Comparison of ENCODE assay signal across 22 cellular contexts in genomic region chr15:83905874-83906273, GRCh38.
DNase-seq lines count a peak whose midpoint lies in the region; ATAC-seq, FAIRE-seq and TF ChIP-seq lines count a peak whose summit lies in the region.
"Had no signal": no experiment of that assay in that cellular context is flagged by ENCODE, and none has a peak within 500 bp of the region (broad histone marks: within the 10 kb centered on the region; RNA-seq: fewer than 3 reads in every experiment).

No MANE protein-coding gene starts in this region.

- no peak overlapping the region for H3K4me3 ChIP-seq in A549
- no peak overlapping the region for H3K4me3 ChIP-seq in HEK293 (ENCODE audit: low read depth, low read length)
- no peak overlapping the region for H3K4me3 ChIP-seq in K562
- H3K4me3 ChIP-seq: BLaER1 had no signal

- no peaks in the 10 kb centered on the region for H3K79me2 ChIP-seq in K562 (ENCODE audit: control insufficient read depth, insufficient read depth, low read length)

- H3K9ac ChIP-seq in K562 (ENCODE audit: insufficient read depth in 1 of 2, low read depth in 2 of 2, low read length in 2 of 2), result no peak overlapping the region
- H3K9ac ChIP-seq: BLaER1 had no signal

- TF ChIP-seq CTCF in A549 (IDR thresholded peaks at IDR 0.05) (no peak), HEK293 (tag by site-specific recombination; IDR thresholded peaks at IDR 0.05) (no peak), K562 (IDR thresholded peaks at IDR 0.05 in 2 of 3, conservative IDR thresholded peaks at IDR 0.05 in 1 of 3; ENCODE audit: insufficient read depth in 2 of 3, low read depth in 1 of 3, low read length in 3 of 3) (no peak)

- no peaks in the 10 kb centered on the region for H4K20me1 ChIP-seq in K562 (replicated peaks; ENCODE audit: control insufficient read depth, insufficient read depth, low read length)
- H4K20me1 ChIP-seq: BLaER1 had no signal

- no peaks in the 10 kb centered on the region for H3K36me3 ChIP-seq in HEK293 (ENCODE audit: control insufficient read depth in 2 of 2, insufficient read depth in 1 of 2, low read length in 2 of 2)
- no peaks in the 10 kb centered on the region for H3K36me3 ChIP-seq in K562 (ENCODE audit: control insufficient read depth, insufficient read depth, low read length)
- H3K36me3 ChIP-seq: BE2C, BLaER1 had no signal

- no peak overlapping the region for H3K4me2 ChIP-seq in A549
- H3K4me2 ChIP-seq in K562 (ENCODE audit: insufficient read depth, low read length), result no peak overlapping the region
- H3K4me2 ChIP-seq: BLaER1 had no signal

- H3K27ac ChIP-seq in A549 (no peak overlapping the region), HEK293 (ENCODE audit: extremely low read depth, low read depth, low read length) (no peak overlapping the region), K562 (ENCODE audit: extremely low read depth, low read depth, low read length) (no peak overlapping the region)
- H3K27ac ChIP-seq: BLaER1 had no signal

- 3% methylated on average over 1 of the region's 1 CpG for WGBS in A549 (ENCODE audit: missing lambda C conversion rate)
- 0% methylated on average over 1 of the region's 1 CpG for WGBS in K562 (ENCODE audit: insufficient coverage, low coverage, missing lambda C conversion rate)

- H2AFZ ChIP-seq in K562 (ENCODE audit: low read depth, low read length), result no peak overlapping the region

- POLR2A ChIA-PET in A549 (lab: Yijun Ruan, JAX) (no interaction called here), HEK293 (lab: Yijun Ruan, JAX) (no interaction called here), K562 (lab: Yijun Ruan, JAX) (interaction anchor here (0.6 to 1.2 kb wide), 2 partner anchors 10 to 663 kb away, joined by 3 to 4 read pairs; no protein-coding TSS in a partner anchor)

- no peak for DNase-seq in A549 (ENCODE audit: low read depth in 1 of 2, low spot score in 1 of 2)
- no peak for DNase-seq in K562 (ENCODE audit: extremely low read depth in 1 of 4, low spot score in 3 of 4)
- DNase-seq in DMS53 (lab: John Stamatoyannopoulos, UW), result no peak
- DNase-seq: 8988T; BE2C; C1 segment of cervical spinal cord; CD4-positive, alpha-beta memory T cell; CD4-positive, CD25-positive, alpha-beta regulatory T cell; CD8-positive, alpha-beta memory T cell; COR-L47; DMS 273 treated with DMSO at 0.1 percent for 48 hours; DMS153; DMS79 treated with DMSO at 0.1 percent for 48 hours; GF-D8 had no signal

- intact Hi-C loops in K562 (cut with micrococcal nuclease), result no loop called here

- H3K9me1 ChIP-seq in K562 (ENCODE audit: control insufficient read depth, insufficient read depth, low read length), result no peaks in the 10 kb centered on the region

- H3K9me3 ChIP-seq in A549 (no peaks in the 10 kb centered on the region; the same call in 2 of the 3 replicates), HEK293 (ENCODE audit: control insufficient read depth, insufficient read depth, low read depth, low read length) (no peaks in the 10 kb centered on the region), K562 (replicated peaks; ENCODE audit: control insufficient read depth, insufficient read depth, low read depth, low read length) (no peaks in the 10 kb centered on the region; the same call in 1 of the 2 replicates)
- H3K9me3 ChIP-seq: BE2C, BLaER1 had no signal

- TF ChIP-seq POLR2A in A549 (IDR thresholded peaks at IDR 0.05; ENCODE audit: low read length), result no peak
- TF ChIP-seq POLR2A in K562 (conservative IDR thresholded peaks at IDR 0.05), result no peak

- CTCF ChIA-PET in A549 (lab: Yijun Ruan, JAX) (interaction anchor here (1.2 kb wide), 1 partner anchor 9 kb away, joined by 3 read pairs; no protein-coding TSS in a partner anchor), HEK293 (lab: Yijun Ruan, JAX) (no interaction called here), K562 (lab: Yijun Ruan, JAX; ENCODE audit: low intra/inter-chr PET ratio) (no interaction called here)

- BruUV-seq in K562 (replicated peaks; lab: Mats Ljungman, UMichigan), result no TSS peak

- ATAC-seq in A549, result no peak
- no peak for ATAC-seq in K562
- ATAC-seq in GM19351 (IDR thresholded peaks at IDR 0.05; ENCODE audit: unreplicated experiment), result no peak
- no peak for ATAC-seq in HG03457 (IDR thresholded peaks at IDR 0.05; ENCODE audit: unreplicated experiment)

- no peaks in the 10 kb centered on the region for H3K4me1 ChIP-seq in A549
- no peaks in the 10 kb centered on the region for H3K4me1 ChIP-seq in HEK293 (ENCODE audit: control insufficient read depth, insufficient read depth, low read length)
- no peaks in the 10 kb centered on the region for H3K4me1 ChIP-seq in K562 (replicated peaks in 1 of 2; ENCODE audit: control insufficient read depth in 2 of 2, insufficient read depth in 2 of 2, low read length in 2 of 2)
- H3K4me1 ChIP-seq: BE2C, BLaER1 had no signal

- no peak for TF ChIP-seq EP300 in A549 (IDR thresholded peaks at IDR 0.05)
- no peak for TF ChIP-seq EP300 in K562 (IDR thresholded peaks at IDR 0.05; ENCODE audit: low read length)

- H3K27me3 ChIP-seq in K562 (ENCODE audit: control insufficient read depth in 2 of 2, insufficient read depth in 2 of 2, low read length in 2 of 2), result no peaks in the 10 kb centered on the region; a peak in 1 of 5 replicates
- H3K27me3 ChIP-seq: BE2C, BLaER1 had no signal

- FAIRE-seq in A549 (lab: Jason Lieb, UNC), result no peak
- FAIRE-seq in K562 (lab: Jason Lieb, UNC), result no peak
- FAIRE-seq: A204.1, G401.6, GM12891, GM19239 had no signal

- TF ChIP-seq RAD21 in A549 (conservative IDR thresholded peaks at IDR 0.05 in 1 of 2, IDR thresholded peaks at IDR 0.05 in 1 of 2), result no peak
- no peak for TF ChIP-seq RAD21 in K562 (CRISPR knock-in tag; conservative IDR thresholded peaks at IDR 0.05 in 1 of 2, IDR thresholded peaks at IDR 0.05 in 1 of 2)

- in situ Hi-C loops in K562 (cut with MboI), result no loop called here

TF ChIP-seq in A549, 52 proteins besides CTCF, POLR2A, EP300 and RAD21:
- TF ChIP-seq EHF (CRISPR knock-in tag; IDR thresholded peaks at IDR 0.05) (no peak), FOSL2 (IDR thresholded peaks at IDR 0.05) (no peak), FOSL2 (CRISPR knock-in tag; IDR thresholded peaks at IDR 0.05) (peak; percentile 47)

TF ChIP-seq in HEK293, 187 proteins besides CTCF, POLR2A, EP300 and RAD21 (continues in another document):
- TF ChIP-seq ZNF433 (tag by site-specific recombination; IDR thresholded peaks at IDR 0.05; ENCODE audit: low read depth), result no peak
- TF ChIP-seq ZNF670 (tag by site-specific recombination; IDR thresholded peaks at IDR 0.05; ENCODE audit: low read depth), result no peak
- TF ChIP-seq, protein P1, sequence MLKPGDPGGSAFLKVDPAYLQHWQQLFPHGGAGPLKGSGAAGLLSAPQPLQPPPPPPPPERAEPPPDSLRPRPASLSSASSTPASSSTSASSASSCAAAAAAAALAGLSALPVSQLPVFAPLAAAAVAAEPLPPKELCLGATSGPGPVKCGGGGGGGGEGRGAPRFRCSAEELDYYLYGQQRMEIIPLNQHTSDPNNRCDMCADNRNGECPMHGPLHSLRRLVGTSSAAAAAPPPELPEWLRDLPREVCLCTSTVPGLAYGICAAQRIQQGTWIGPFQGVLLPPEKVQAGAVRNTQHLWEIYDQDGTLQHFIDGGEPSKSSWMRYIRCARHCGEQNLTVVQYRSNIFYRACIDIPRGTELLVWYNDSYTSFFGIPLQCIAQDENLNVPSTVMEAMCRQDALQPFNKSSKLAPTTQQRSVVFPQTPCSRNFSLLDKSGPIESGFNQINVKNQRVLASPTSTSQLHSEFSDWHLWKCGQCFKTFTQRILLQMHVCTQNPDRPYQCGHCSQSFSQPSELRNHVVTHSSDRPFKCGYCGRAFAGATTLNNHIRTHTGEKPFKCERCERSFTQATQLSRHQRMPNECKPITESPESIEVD (tag by site-specific recombination; IDR thresholded peaks at IDR 0.05), result peak; percentile 71
- peak; percentile 92 for TF ChIP-seq ATF2 (tag by site-specific recombination; IDR thresholded peaks at IDR 0.05; ENCODE audit: low read depth)

TF ChIP-seq in K562, 482 proteins besides CTCF, POLR2A, EP300 and RAD21:
- TF ChIP-seq PHB (CRISPR knock-in tag; IDR thresholded peaks at IDR 0.05), result no peak
- TF ChIP-seq, protein P2, sequence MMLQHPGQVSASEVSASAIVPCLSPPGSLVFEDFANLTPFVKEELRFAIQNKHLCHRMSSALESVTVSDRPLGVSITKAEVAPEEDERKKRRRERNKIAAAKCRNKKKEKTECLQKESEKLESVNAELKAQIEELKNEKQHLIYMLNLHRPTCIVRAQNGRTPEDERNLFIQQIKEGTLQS (IDR thresholded peaks at IDR 0.05), result peak; percentile 73
- TF ChIP-seq, protein P2 (CRISPR knock-in tag; conservative IDR thresholded peaks at IDR 0.05), result no peak
- no peak for TF ChIP-seq SPI1 (IDR thresholded peaks at IDR 0.05; ENCODE audit: borderline replicate concordance, low read depth, low read length)
- TF ChIP-seq JUND (IDR thresholded peaks at IDR 0.05; ENCODE audit: borderline replicate concordance, low read depth, low read length), result no peak
- TF ChIP-seq JUND (tag; IDR thresholded peaks at IDR 0.05; ENCODE audit: borderline replicate concordance, low read depth, low read length), result peak; percentile 14; the same call in 1 of the 3 replicates
- TF ChIP-seq DPF2 (IDR thresholded peaks at IDR 0.05), result no peak
- no peak for TF ChIP-seq ELF1 (tag; IDR thresholded peaks at IDR 0.05)
- TF ChIP-seq HDAC2 (IDR thresholded peaks at IDR 0.05), result no peak
- TF ChIP-seq ATF7 (IDR thresholded peaks at IDR 0.05), result peak; percentile 78; the same call in 1 of the 2 replicates
- TF ChIP-seq EGR1 (conservative IDR thresholded peaks at IDR 0.05), result no peak
- TF ChIP-seq, protein P3, sequence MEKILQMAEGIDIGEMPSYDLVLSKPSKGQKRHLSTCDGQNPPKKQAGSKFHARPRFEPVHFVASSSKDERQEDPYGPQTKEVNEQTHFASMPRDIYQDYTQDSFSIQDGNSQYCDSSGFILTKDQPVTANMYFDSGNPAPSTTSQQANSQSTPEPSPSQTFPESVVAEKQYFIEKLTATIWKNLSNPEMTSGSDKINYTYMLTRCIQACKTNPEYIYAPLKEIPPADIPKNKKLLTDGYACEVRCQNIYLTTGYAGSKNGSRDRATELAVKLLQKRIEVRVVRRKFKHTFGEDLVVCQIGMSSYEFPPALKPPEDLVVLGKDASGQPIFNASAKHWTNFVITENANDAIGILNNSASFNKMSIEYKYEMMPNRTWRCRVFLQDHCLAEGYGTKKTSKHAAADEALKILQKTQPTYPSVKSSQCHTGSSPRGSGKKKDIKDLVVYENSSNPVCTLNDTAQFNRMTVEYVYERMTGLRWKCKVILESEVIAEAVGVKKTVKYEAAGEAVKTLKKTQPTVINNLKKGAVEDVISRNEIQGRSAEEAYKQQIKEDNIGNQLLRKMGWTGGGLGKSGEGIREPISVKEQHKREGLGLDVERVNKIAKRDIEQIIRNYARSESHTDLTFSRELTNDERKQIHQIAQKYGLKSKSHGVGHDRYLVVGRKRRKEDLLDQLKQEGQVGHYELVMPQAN (IDR thresholded peaks at IDR 0.05; ENCODE audit: borderline replicate concordance), result no peak
